20 cellular contexts compared by ENCODE assay signal in genomic region chr12:67909681-67910080, GRCh38.
DNase-seq lines count a peak whose midpoint lies in the region; ATAC-seq and TF ChIP-seq lines count a peak whose summit lies in the region.
"Had no signal": no experiment of that assay in that cellular context is flagged by ENCODE, and none has a peak within 500 bp of the region (broad histone marks: within the 10 kb centered on the region; RNA-seq: fewer than 3 reads in every experiment).

No MANE protein-coding gene starts in this region.

- TF ChIP-seq RAD21 in IMR-90 (IDR thresholded peaks at IDR 0.05; ENCODE audit: low read length) = no peak

- peaks cover 8% of the 10 kb centered on the region for H3K9me3 Mint-ChIP-seq in mesothelial cell of epicardium
- H3K9me3 Mint-ChIP-seq in immature natural killer cell = peaks cover 0 to 3% (median 0%) of the 10 kb centered on the region in 6 donors
- H3K9me3 Mint-ChIP-seq: activated naive CD4-positive, alpha-beta T cell treated with anti-CD3 and anti-CD28 coated beads for 36 hours; activated T-cell treated with anti-CD3 and anti-CD28 coated beads, Interleukin-2, amount 50 U/mL, for 24 hours; CD8-positive, alpha-beta T cell had no signal

- H2BK5ac ChIP-seq in IMR-90 (ENCODE audit: low read depth, low read length, poor library complexity, severe bottlenecking) = peak overlapping the region; percentile 96

- H3K36me3 ChIP-seq in IMR-90 (ENCODE audit: control insufficient read depth, insufficient read depth, low read length) (no peaks in the 10 kb centered on the region), esophagus muscularis mucosa (no peaks in the 10 kb centered on the region)
- H3K36me3 ChIP-seq: neural progenitor cell had no signal

- dilution Hi-C loops in IMR-90 (cut with HindIII; ENCODE audit: low sequenced_read_pairs, unreplicated experiment) = no loop called here

- TF ChIP-seq POLR2A in IMR-90 (IDR thresholded peaks at IDR 0.05; ENCODE audit: low read depth, low read length) (no peak), esophagus muscularis mucosa (IDR thresholded peaks at IDR 0.05; ENCODE audit: low read depth) (no peak)

- H3K27ac Mint-ChIP-seq in mesothelial cell of epicardium = peak overlapping the region; percentile 93
- no peak overlapping the region for H3K27ac Mint-ChIP-seq in immature natural killer cell
- H3K27ac Mint-ChIP-seq: activated B cell treated with CpG ODN at 0.5 μM for 24 hours; activated CD4-positive, alpha-beta memory T cell treated with anti-CD3 and anti-CD28 coated beads, Interleukin-2, amount 10 ng/mL, durations not matched to agents 7 days and 5 days; activated naive CD4-positive, alpha-beta T cell treated with anti-CD3 and anti-CD28 coated beads for 36 hours; activated T-cell treated with anti-CD3 and anti-CD28 coated beads, Interleukin-2, amount 50 U/mL, for 24 hours; CD8-positive, alpha-beta T cell; neural progenitor cell had no signal

- 0 out of 2 replicates have a peak overlapping the region, but pooled peaks have one; percentile 6 for H2AK5ac ChIP-seq in IMR-90 (ENCODE audit: low read depth, low read length)

- WGBS in IMR-90 (ENCODE audit: extremely low coverage in 2 of 2, insufficient read length in 1 of 2), 2 experiments = no CpG with 5 or more reads among the region's 2 CpGs
- WGBS in esophagus muscularis mucosa = 87% methylated on average over 2 of the region's 2 CpGs

- H3K4me2 ChIP-seq in IMR-90 (ENCODE audit: low read depth, low read length) = no peak overlapping the region
- H3K4me2 ChIP-seq: neural progenitor cell had no signal

- H3K4me1 Mint-ChIP-seq in mesothelial cell of epicardium = peaks cover 19% of the 10 kb centered on the region
- no peaks in the 10 kb centered on the region for H3K4me1 Mint-ChIP-seq in immature natural killer cell
- H3K4me1 Mint-ChIP-seq: activated B cell treated with CpG ODN at 0.5 μM for 24 hours; activated CD4-positive, alpha-beta memory T cell treated with anti-CD3 and anti-CD28 coated beads, Interleukin-2, amount 10 ng/mL, durations not matched to agents 7 days and 5 days; neural progenitor cell had no signal

- H2AK9ac ChIP-seq in IMR-90 (replicated peaks; ENCODE audit: low read depth, low read length, poor library complexity) = peak overlapping the region; percentile 79

- H3K4me3 Mint-ChIP-seq in mesothelial cell of epicardium (no peak overlapping the region), immature natural killer cell (no peak overlapping the region)
- H3K4me3 Mint-ChIP-seq: activated B cell treated with CpG ODN at 0.5 μM for 24 hours; activated CD4-positive, alpha-beta memory T cell treated with anti-CD3 and anti-CD28 coated beads, Interleukin-2, amount 10 ng/mL, durations not matched to agents 7 days and 5 days; activated naive CD4-positive, alpha-beta T cell treated with anti-CD3 and anti-CD28 coated beads for 36 hours; activated T-cell treated with anti-CD3 and anti-CD28 coated beads, Interleukin-2, amount 50 U/mL, for 24 hours; CD8-positive, alpha-beta T cell; neural progenitor cell had no signal

- H3K4me1 ChIP-seq in IMR-90 (ENCODE audit: control insufficient read depth, insufficient read depth, low read length) = peaks cover 8% of the 10 kb centered on the region
- peaks cover 0 to 18% (median 13%) of the 10 kb centered on the region in 4 donors for H3K4me1 ChIP-seq in esophagus muscularis mucosa
- H3K4me1 ChIP-seq: neural progenitor cell had no signal

- ATAC-seq in IMR-90 (ENCODE audit: low read depth) (no peak; the same call in 1 of the 2 replicates), GM21360 (IDR thresholded peaks at IDR 0.05; ENCODE audit: unreplicated experiment) (no peak)
- ATAC-seq: CD8-positive, alpha-beta T cell had no signal

- H3K9me3 ChIP-seq in IMR-90 (ENCODE audit: control insufficient read depth, insufficient read depth, low read length) = no peaks in the 10 kb centered on the region
- H3K9me3 ChIP-seq in esophagus muscularis mucosa = no peaks in the 10 kb centered on the region

- peak overlapping the region; percentile 96 for H2BK120ac ChIP-seq in IMR-90 (ENCODE audit: low read depth, low read length)

- TF ChIP-seq CTCF in IMR-90 (conservative IDR thresholded peaks at IDR 0.05; ENCODE audit: low read depth, low read length) (no peak), mesothelial cell of epicardium (IDR thresholded peaks at IDR 0.05; ENCODE audit: unreplicated experiment) (no peak), esophagus muscularis mucosa (IDR thresholded peaks at IDR 0.05) (no peak)

- H3K27me3 Mint-ChIP-seq in mesothelial cell of epicardium (ENCODE audit: low read depth) = no peaks in the 10 kb centered on the region
- H3K27me3 Mint-ChIP-seq in immature natural killer cell (ENCODE audit: low read depth in 3 of 3) = peaks cover 4 to 6% (median 5%) of the 10 kb centered on the region in 3 donors
- H3K27me3 Mint-ChIP-seq: activated T-cell treated with anti-CD3 and anti-CD28 coated beads, Interleukin-2, amount 50 U/mL, for 24 hours had no signal

- H4K91ac ChIP-seq in IMR-90 (ENCODE audit: insufficient read depth, low read depth, low read length) = peak overlapping the region; percentile 88

- POLR2A ChIA-PET in IMR-90 (lab: Charles Lee; ENCODE audit: unreplicated experiment) = no interaction called here

- H4K20me1 ChIP-seq in IMR-90 (ENCODE audit: insufficient read depth, low read length) = no peaks in the 10 kb centered on the region

- no peaks in the 10 kb centered on the region for H3K36me3 Mint-ChIP-seq in mesothelial cell of epicardium
- no peaks in the 10 kb centered on the region for H3K36me3 Mint-ChIP-seq in immature natural killer cell
- H3K36me3 Mint-ChIP-seq: CD8-positive, alpha-beta T cell; neural progenitor cell had no signal

- H3K23ac ChIP-seq in IMR-90 (ENCODE audit: low read depth, low read length) = peak overlapping the region; percentile 77

- no peaks in the 10 kb centered on the region for H3K79me1 ChIP-seq in IMR-90 (ENCODE audit: low read depth in 1 of 2, low read length in 2 of 2)

- H2BK15ac ChIP-seq in IMR-90 (ENCODE audit: low read depth, low read length) = peak overlapping the region; percentile 64

- in situ Hi-C loops in ACHN (cut with HindIII; ENCODE audit: low pct_ligation_motif_present, low pct_unique_long_range_greater_than_20kb, low sequenced_read_pairs) (no loop called here), IMR-90 (cut with MboI; ENCODE audit: low sequenced_read_pairs) (no loop called here)

- peak overlapping the region; percentile 90 for H2BK20ac ChIP-seq in IMR-90 (ENCODE audit: low read depth, low read length)

- H3K4ac ChIP-seq in IMR-90 (ENCODE audit: low read depth, low read length) = peak overlapping the region; percentile 84

- BruUV-seq in IMR-90 (replicated peaks; lab: Mats Ljungman, UMichigan) = no TSS peak

- peak overlapping the region; percentile 61 for H3K14ac ChIP-seq in IMR-90 (replicated peaks; ENCODE audit: low read depth, low read length)

- H3K27me3 ChIP-seq in IMR-90 (ENCODE audit: control insufficient read depth, insufficient read depth, low read length) = no peaks in the 10 kb centered on the region
- no peaks in the 10 kb centered on the region for H3K27me3 ChIP-seq in esophagus muscularis mucosa
- H3K27me3 ChIP-seq: neural progenitor cell had no signal

- intact Hi-C loops in IMR-90 (cut with micrococcal nuclease) (loop anchor here (5.0 kb wide), 1 partner anchor 97 kb away; no protein-coding TSS in a partner anchor), esophagus muscularis mucosa (cut with DNase I) (no loop called here)

- DNase-seq in ACHN (peak; percentile 28), IMR-90 (peak; percentile 16), amniotic epithelial cell (ENCODE audit: low read depth) (peak; percentile 41), mesothelial cell of epicardium (ENCODE audit: low spot score in 2 of 2, unreplicated experiment in 2 of 2) (no peak), esophagus muscularis mucosa (ENCODE audit: extremely low spot score) (no peak), immature natural killer cell (no peak)
- no peak for DNase-seq in activated T-cell treated with anti-CD3 and anti-CD28 coated beads, Interleukin-2, amount 50 U/mL, for 1 hour
- DNase-seq: activated B cell treated with CpG ODN at 0.5 μM for 24 hours; activated CD4-positive, alpha-beta memory T cell treated with anti-CD3 and anti-CD28 coated beads, Interleukin-2, amount 10 ng/mL, durations not matched to agents 7 days and 5 days; activated naive CD4-positive, alpha-beta T cell treated with anti-CD3 and anti-CD28 coated beads for 36 hours; activated T-cell treated with anti-CD3 and anti-CD28 coated beads, Interleukin-2, amount 50 U/mL, for 24 hours; CD8-positive, alpha-beta T cell; Karpas-422; midbrain; NCI-H1092 treated with DMSO at 0.1 percent for 48 hours; NCI-H69; SIG-M5 had no signal

- no peaks in the 10 kb centered on the region for H3K9me1 ChIP-seq in IMR-90 (ENCODE audit: insufficient read depth, low read length)

- CTCF ChIA-PET in IMR-90 (lab: Yijun Ruan, JAX) = no interaction called here

- H3K4me3 ChIP-seq in IMR-90 (ENCODE audit: insufficient read depth, low read depth, low read length) (no peak overlapping the region), esophagus muscularis mucosa (no peak overlapping the region)
- H3K4me3 ChIP-seq: coronary artery, neural progenitor cell had no signal

- H2AFZ ChIP-seq in IMR-90 (replicated peaks; ENCODE audit: low read length, poor library complexity) = no peak overlapping the region
- H2AFZ ChIP-seq: neural progenitor cell had no signal

- peak overlapping the region; percentile 69 to 89 for H4K8ac ChIP-seq in IMR-90 (ENCODE audit: low read depth in 2 of 2, low read length in 2 of 2)

- H3K56ac ChIP-seq in IMR-90 (ENCODE audit: extremely low read depth, insufficient read depth, low read length) = peak overlapping the region; percentile 81

- H3K9ac ChIP-seq in IMR-90 (ENCODE audit: low read depth, low read length) = no peak overlapping the region
- H3K9ac ChIP-seq: neural progenitor cell had no signal

- H3K27ac ChIP-seq in IMR-90 (ENCODE audit: insufficient read depth, low read length) (no peak overlapping the region), esophagus muscularis mucosa (replicated peaks in 1 of 4) (no peak overlapping the region)
- H3K27ac ChIP-seq: coronary artery, neural progenitor cell had no signal

- peak overlapping the region; percentile 35; the same call in 1 of the 2 replicates for H3K18ac ChIP-seq in IMR-90 (ENCODE audit: low read depth, low read length)

- no peak for TF ChIP-seq EP300 in esophagus muscularis mucosa (IDR thresholded peaks at IDR 0.05)

- H4K5ac ChIP-seq in IMR-90 (ENCODE audit: low read depth, low read length) = peak overlapping the region; percentile 51; the same call in 1 of the 2 replicates

TF ChIP-seq in IMR-90, 13 proteins besides CTCF, POLR2A, EP300 and RAD21 (continues in another document):
- TF ChIP-seq CHD1 (IDR thresholded peaks at IDR 0.05; ENCODE audit: low read depth, low read length) (no peak), RCOR1 (IDR thresholded peaks at IDR 0.05; ENCODE audit: insufficient replicate concordance, low read length) (no peak), MXI1 (IDR thresholded peaks at IDR 0.05; ENCODE audit: borderline replicate concordance, low read depth, low read length) (no peak), MAFK (IDR thresholded peaks at IDR 0.05; ENCODE audit: low read depth, low read length) (no peak), BHLHE40 (IDR thresholded peaks at IDR 0.05; ENCODE audit: low read depth, low read length) (no peak), FOS (IDR thresholded peaks at IDR 0.05; ENCODE audit: low read depth, low read length) (no peak)

Comparison
In these comparisons a context has a peak if more than half of its experiments do, and no peak if none do; other contexts are left out.
1. DNase-seq: peak in ACHN (single experiment), IMR-90 (single experiment) and amniotic epithelial cell (single experiment); none in mesothelial cell of epicardium (0 of 2), esophagus muscularis mucosa (single experiment), immature natural killer cell (0 of 3) and activated T-cell treated with anti-CD3 and anti-CD28 coated beads, Interleukin-2, amount 50 U/mL, for 1 hour (single experiment).